Comparison of ENCODE assay signal across 1 cellular context in the genomic region with DNA sequence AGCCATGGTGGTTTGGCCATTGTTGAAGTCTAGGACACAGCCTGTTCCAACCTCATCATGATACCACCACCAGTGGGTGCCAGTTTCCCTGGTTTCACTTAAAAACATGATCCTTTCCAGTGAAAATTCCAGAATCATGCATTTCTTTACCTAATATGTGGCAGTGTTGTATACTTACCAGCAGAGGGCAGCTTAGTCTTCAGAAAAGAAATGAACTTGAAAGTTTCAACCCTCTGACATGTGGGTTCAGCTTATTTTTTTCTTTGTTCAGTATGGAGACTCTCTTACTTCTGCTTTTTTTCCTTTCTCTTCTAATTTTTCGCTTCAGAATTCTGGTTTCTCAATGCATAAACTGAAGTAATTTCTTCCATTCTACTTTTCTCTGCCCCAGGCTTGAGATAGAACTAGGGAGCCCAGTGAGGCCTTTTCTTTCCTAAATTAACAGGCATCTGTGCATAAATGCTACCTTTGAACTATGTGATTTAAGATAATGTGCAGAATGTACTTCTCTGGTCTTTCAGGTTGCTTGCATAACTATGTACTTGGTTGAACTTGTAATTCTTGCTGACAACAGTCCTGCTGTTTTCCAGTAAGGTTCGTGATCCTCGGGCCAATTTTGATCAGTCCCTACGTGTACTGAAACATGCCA.
TF ChIP-seq lines count a peak whose summit lies in the region.

No MANE protein-coding gene starts in this region.

TF ChIP-seq in WTC11, 78 proteins besides CTCF, POLR2A, EP300 and RAD21 (continued from another document):
- TF ChIP-seq, protein P1, sequence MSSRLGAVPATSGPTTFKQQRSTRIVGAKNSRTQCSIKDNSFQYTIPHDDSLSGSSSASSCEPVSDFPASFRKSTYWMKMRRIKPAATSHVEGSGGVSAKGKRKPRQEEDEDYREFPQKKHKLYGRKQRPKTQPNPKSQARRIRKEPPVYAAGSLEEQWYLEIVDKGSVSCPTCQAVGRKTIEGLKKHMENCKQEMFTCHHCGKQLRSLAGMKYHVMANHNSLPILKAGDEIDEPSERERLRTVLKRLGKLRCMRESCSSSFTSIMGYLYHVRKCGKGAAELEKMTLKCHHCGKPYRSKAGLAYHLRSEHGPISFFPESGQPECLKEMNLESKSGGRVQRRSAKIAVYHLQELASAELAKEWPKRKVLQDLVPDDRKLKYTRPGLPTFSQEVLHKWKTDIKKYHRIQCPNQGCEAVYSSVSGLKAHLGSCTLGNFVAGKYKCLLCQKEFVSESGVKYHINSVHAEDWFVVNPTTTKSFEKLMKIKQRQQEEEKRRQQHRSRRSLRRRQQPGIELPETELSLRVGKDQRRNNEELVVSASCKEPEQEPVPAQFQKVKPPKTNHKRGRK (CRISPR knock-in tag; IDR thresholded peaks at IDR 0.05; ENCODE audit: borderline replicate concordance): no peak
- no peak for TF ChIP-seq PRRX2 (CRISPR knock-in tag; IDR thresholded peaks at IDR 0.05)
- TF ChIP-seq, protein P2, sequence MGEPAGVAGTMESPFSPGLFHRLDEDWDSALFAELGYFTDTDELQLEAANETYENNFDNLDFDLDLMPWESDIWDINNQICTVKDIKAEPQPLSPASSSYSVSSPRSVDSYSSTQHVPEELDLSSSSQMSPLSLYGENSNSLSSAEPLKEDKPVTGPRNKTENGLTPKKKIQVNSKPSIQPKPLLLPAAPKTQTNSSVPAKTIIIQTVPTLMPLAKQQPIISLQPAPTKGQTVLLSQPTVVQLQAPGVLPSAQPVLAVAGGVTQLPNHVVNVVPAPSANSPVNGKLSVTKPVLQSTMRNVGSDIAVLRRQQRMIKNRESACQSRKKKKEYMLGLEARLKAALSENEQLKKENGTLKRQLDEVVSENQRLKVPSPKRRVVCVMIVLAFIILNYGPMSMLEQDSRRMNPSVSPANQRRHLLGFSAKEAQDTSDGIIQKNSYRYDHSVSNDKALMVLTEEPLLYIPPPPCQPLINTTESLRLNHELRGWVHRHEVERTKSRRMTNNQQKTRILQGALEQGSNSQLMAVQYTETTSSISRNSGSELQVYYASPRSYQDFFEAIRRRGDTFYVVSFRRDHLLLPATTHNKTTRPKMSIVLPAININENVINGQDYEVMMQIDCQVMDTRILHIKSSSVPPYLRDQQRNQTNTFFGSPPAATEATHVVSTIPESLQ (CRISPR knock-in tag; IDR thresholded peaks at IDR 0.05): no peak
- TF ChIP-seq FOXJ3 (CRISPR knock-in tag; IDR thresholded peaks at IDR 0.05; ENCODE audit: borderline replicate concordance): no peak
- no peak for TF ChIP-seq ZNF423 (CRISPR knock-in tag; IDR thresholded peaks at IDR 0.05)
